Comparison of ENCODE assay signal across 8 cellular contexts in the genomic region with DNA sequence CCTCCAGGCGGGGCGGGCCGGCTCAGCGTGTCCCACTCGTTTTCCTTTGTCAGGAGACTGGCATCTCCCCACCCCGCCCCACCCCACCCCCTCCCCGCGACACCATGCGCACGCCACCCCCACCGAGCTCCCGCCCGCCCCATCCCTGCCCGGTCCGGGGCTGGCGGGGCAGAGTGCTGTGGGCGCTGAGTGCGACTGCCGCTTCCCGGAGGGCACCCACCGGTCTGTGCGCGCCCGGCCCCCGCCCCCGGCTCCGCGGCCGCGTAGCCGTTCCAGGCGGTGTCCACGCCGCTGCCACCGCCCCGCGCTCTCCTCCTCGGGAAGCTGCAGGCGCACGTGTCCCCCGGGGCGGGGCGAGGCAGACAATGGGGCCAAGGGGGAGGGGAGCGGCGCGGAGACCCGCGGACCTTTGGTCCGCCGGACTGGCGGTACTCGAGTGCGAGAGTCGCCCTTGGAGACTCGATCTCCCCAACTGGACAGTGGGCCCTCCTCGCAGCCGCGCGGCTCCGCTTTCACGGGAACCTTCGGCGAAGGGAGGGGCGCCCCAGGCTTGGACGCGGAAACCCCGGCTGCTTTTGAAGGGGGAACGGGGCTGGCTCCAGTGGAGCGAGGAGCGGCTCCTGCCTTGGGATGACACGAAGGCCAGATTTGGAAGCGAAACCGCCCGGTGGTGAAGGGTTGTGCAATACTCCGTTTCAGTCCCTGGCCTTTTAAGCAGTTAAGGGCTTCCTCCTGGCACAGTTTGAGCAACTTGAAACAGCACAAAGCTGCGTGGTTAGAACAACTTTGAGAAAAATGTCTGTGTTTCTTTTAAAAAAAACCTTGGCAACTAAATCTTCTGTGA. TPM values are rescaled to one million over a fixed set of nuclear protein-coding genes. Genes with fewer than 3 reads are reported as not detected.
DNase-seq lines count a peak whose midpoint lies in the region; ATAC-seq and TF ChIP-seq lines count a peak whose summit lies in the region.

No MANE protein-coding gene starts in this region.

- H3K27me3 Mint-ChIP-seq in central memory CD8-positive, alpha-beta T cell, result no peaks in the 10 kb centered on the region

- H3K27me3 ChIP-seq in AG04450 (ENCODE audit: control insufficient read depth, insufficient read depth, low read length) (no peaks in the 10 kb centered on the region), WERI-Rb-1 (ENCODE audit: insufficient read depth, low read depth, severe bottlenecking) (no peaks in the 10 kb centered on the region), kidney epithelial cell (ENCODE audit: control insufficient read depth, insufficient read depth, low read length) (no peaks in the 10 kb centered on the region)

- H3K27ac ChIP-seq in AG04450 (ENCODE audit: low read depth, low read length) (peak overlapping the region; percentile 100), WERI-Rb-1 (peak overlapping the region; percentile 98)

- peaks cover 39% of the 10 kb centered on the region for H3K4me1 Mint-ChIP-seq in central memory CD8-positive, alpha-beta T cell

- no peaks in the 10 kb centered on the region for H3K9me3 Mint-ChIP-seq in central memory CD8-positive, alpha-beta T cell

- peaks cover 36% of the 10 kb centered on the region for H3K36me3 Mint-ChIP-seq in central memory CD8-positive, alpha-beta T cell (ENCODE audit: insufficient read depth)

- H3K36me3 ChIP-seq in WERI-Rb-1, result peaks cover 37% of the 10 kb centered on the region
- H3K36me3 ChIP-seq in kidney epithelial cell (ENCODE audit: control insufficient read depth, insufficient read depth, low read length), result no peaks in the 10 kb centered on the region

- DNase-seq in AG04450 (ENCODE audit: low read depth, low spot score) (peak; percentile 87), NCI-H2171 treated with DMSO at 0.1 percent for 48 hours (lab: John Stamatoyannopoulos, UW) (peak; percentile 87), WERI-Rb-1 (peak; percentile 90), kidney epithelial cell (ENCODE audit: low read depth) (peak; percentile 86)
- peak; percentile 41 to 58 for DNase-seq in central memory CD8-positive, alpha-beta T cell (ENCODE audit: low spot score in 2 of 2)
- peak; percentile 40 to 60 for DNase-seq in stimulated activated CD4-positive, alpha-beta T cell treated with anti-CD3 and anti-CD28 coated beads, Interleukin-15, amount 100 ng/mL, for 1 hour (ENCODE audit: low read depth in 1 of 2, low spot score in 1 of 2)

- no peak for TF ChIP-seq CTCF in AG04450 (IDR thresholded peaks at IDR 0.05; ENCODE audit: low read depth, low read length)
- no peak for TF ChIP-seq CTCF in WERI-Rb-1 (IDR thresholded peaks at IDR 0.05; ENCODE audit: low read depth, low read length)
- no peak for TF ChIP-seq CTCF in kidney epithelial cell (IDR thresholded peaks at IDR 0.05; ENCODE audit: insufficient read depth, low read length, poor library complexity, severe bottlenecking)

- CTCF ChIA-PET in AG04450 (lab: Charles Lee), result interaction anchor here (1.2 kb wide), 1 partner anchor 34 kb away, joined by 6 read pairs; no protein-coding TSS in a partner anchor

- ATAC-seq in GM18873 (IDR thresholded peaks at IDR 0.05; ENCODE audit: low FRiP score, unreplicated experiment) (peak; percentile 61), HG03135 (IDR thresholded peaks at IDR 0.05; ENCODE audit: unreplicated experiment) (peak; percentile 56)
- peak; percentile 21 for ATAC-seq in central memory CD8-positive, alpha-beta T cell (replicated peaks; ENCODE audit: extremely low read depth, poor library complexity, severe bottlenecking)

- peaks cover 6% of the 10 kb centered on the region; the same call in 1 of the 2 replicates for H3K9me3 ChIP-seq in AG04450 (ENCODE audit: control insufficient read depth, insufficient read depth, low read length)
- H3K9me3 ChIP-seq in WERI-Rb-1 (ENCODE audit: severe bottlenecking), result no peaks in the 10 kb centered on the region

- peak overlapping the region; percentile 98 for H3K27ac Mint-ChIP-seq in central memory CD8-positive, alpha-beta T cell (ENCODE audit: low read depth)

- H3K4me3 ChIP-seq in AG04450 (ENCODE audit: low read depth, low read length), result peak overlapping the region; percentile 69
- H3K4me3 ChIP-seq in WERI-Rb-1 (ENCODE audit: low read depth, low read length), result peak overlapping the region; percentile 81
- peak overlapping the region; percentile 61 for H3K4me3 ChIP-seq in kidney epithelial cell (ENCODE audit: low read depth, low read length)

- POLR2A ChIA-PET in AG04450 (lab: Yijun Ruan, JAX), result interaction anchor here (0.6 to 9.2 kb wide), 18 partner anchors 9 to 289 kb away, joined by 3 to 582 read pairs (median 6); a partner anchor contains a TSS

- H3K4me3 Mint-ChIP-seq in central memory CD8-positive, alpha-beta T cell, result peak overlapping the region; percentile 85

RNA-seq across cellular contexts. Expression of a gene that starts 1.1 kb away (rescaled TPM):
- 38.5 and 40.4 TPM in 2 replicates for polyA plus RNA-seq in AG04450 (2011; rRNA removed)
- polyA minus RNA-seq in AG04450 (2011; rRNA and poly(A)+ RNA removed), result 22.6 and 30.1 TPM in 2 replicates
- total RNA-seq in kidney epithelial cell, result 76.1 and 88.8 TPM in 2 replicates

RNA-seq across cellular contexts. Expression of a gene that starts 50.1 kb away (rescaled TPM):
- polyA plus RNA-seq in AG04450 (2011; rRNA removed), result 77.0 and 114 TPM in 2 replicates
- 36.8 and 83.8 TPM in 2 replicates for polyA minus RNA-seq in AG04450 (2011; rRNA and poly(A)+ RNA removed)
- total RNA-seq in kidney epithelial cell, result 64.4 and 110 TPM in 2 replicates

Comparison
In these comparisons a context has a peak if more than half of its experiments do, and no peak if none do; other contexts are left out.
1. Peak in every context shown above with its lines: DNase-seq, ATAC-seq, H3K4me3 ChIP-seq and H3K27ac ChIP-seq.